In the genomic region with DNA sequence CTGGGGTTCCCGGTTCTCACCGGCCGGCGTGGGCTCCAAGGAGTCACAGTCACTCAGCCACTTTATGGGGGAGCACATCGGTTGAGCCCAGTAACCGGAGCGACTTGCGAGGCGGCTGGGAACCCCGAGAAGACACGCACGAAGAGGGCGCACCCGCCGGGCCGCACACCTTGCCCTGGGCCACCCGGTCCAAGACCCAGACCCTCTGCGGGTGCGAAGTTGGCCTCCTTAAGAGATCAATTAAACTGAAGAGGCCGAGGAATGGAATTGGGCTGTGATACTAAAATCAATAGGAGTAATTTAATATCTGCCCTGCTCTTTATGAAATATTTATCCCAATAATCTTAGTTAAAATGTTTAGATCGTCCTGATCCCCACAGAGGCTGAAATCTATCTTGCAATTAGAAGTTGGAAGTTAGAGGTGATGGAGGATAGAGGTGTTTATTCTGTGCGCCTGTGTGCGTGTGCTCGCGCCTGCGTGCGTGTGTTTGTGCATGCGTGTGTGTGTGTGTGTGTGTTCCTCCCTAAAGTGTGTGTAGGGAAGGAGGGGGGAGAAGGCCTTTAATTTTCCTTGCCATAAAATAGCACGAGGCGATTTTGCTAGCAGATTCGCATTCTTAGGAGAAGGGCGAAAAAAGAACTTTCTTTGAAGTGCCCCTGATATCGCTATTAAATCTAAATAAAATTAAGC, we compare ENCODE assay signal across 8 cellular contexts. TPM values are rescaled to one million over a fixed set of nuclear protein-coding genes. Genes with fewer than 3 reads are reported as not detected.
DNase-seq lines count a peak whose midpoint lies in the region; ATAC-seq, FAIRE-seq and TF ChIP-seq lines count a peak whose summit lies in the region.

No MANE protein-coding gene starts in this region.

- peak overlapping the region; percentile 74 to 95 (median 89) for H3K27ac ChIP-seq in heart left ventricle
- H3K27ac ChIP-seq in mucosa of rectum (ENCODE audit: low read depth in 2 of 2, low read length in 2 of 2) = no peak overlapping the region
- H3K27ac ChIP-seq in vagina = peak overlapping the region; percentile 86

- H3K4me3 ChIP-seq in heart left ventricle = peak overlapping the region; percentile 59 to 95 (median 80)
- H3K4me3 ChIP-seq in mucosa of rectum (ENCODE audit: low read length in 2 of 2) = peak overlapping the region; percentile 56 to 58
- peak overlapping the region; percentile 55 to 72 for H3K4me3 ChIP-seq in vagina

- H3K9me3 ChIP-seq in heart left ventricle (no peaks in the 10 kb centered on the region), mucosa of rectum (ENCODE audit: control insufficient read depth in 2 of 2, low read length in 2 of 2) (no peaks in the 10 kb centered on the region), vagina (no peaks in the 10 kb centered on the region)

- WGBS in heart left ventricle, 4 donors = 23 to 48% (median 24%) methylated on average over 16 to 33 of the region's 33 CpGs

- peaks cover 0 to 4% (median 0%) of the 10 kb centered on the region in 9 donors for H3K36me3 ChIP-seq in heart left ventricle
- no peaks in the 10 kb centered on the region for H3K36me3 ChIP-seq in mucosa of rectum (ENCODE audit: control insufficient read depth in 2 of 2, insufficient read depth in 2 of 2, low read length in 2 of 2)
- H3K36me3 ChIP-seq in vagina = no peaks in the 10 kb centered on the region

- TF ChIP-seq CTCF in heart left ventricle (IDR thresholded peaks at IDR 0.05) = no peak
- no peak for TF ChIP-seq CTCF in vagina (IDR thresholded peaks at IDR 0.05)

- FAIRE-seq in GM12892 (lab: Jason Lieb, UNC) = no peak

- H3K27me3 ChIP-seq in heart left ventricle (peaks cover 0 to 36% (median 10%) of the 10 kb centered on the region in 9 donors), mucosa of rectum (ENCODE audit: control insufficient read depth in 2 of 2, insufficient read depth in 2 of 2, low read length in 2 of 2) (peaks cover 13 to 24% of the 10 kb centered on the region in 2 donors), vagina (no peaks in the 10 kb centered on the region)

- ATAC-seq in heart left ventricle (peak in 2 of 4 donors; percentile 0 to 4), HG03135 (IDR thresholded peaks at IDR 0.05; ENCODE audit: unreplicated experiment) (no peak)

- H3K9ac ChIP-seq in mucosa of rectum (ENCODE audit: low read depth in 1 of 2, low read length in 2 of 2) = no peak overlapping the region

- intact Hi-C loops in heart left ventricle (cut with DNase I) (loop anchor here (5.0 to 10.0 kb wide), 13 partner anchors 75 to 1130 kb away; no protein-coding TSS in a partner anchor), cardiac septum (cut with DNase I) (loop anchor here (10.0 kb wide), 2 partner anchors 698 to 1128 kb away; no protein-coding TSS in a partner anchor), vagina (cut with DNase I) (loop anchor here (5.0 to 10.0 kb wide), 5 partner anchors 72 to 1128 kb away; no protein-coding TSS in a partner anchor)

- peaks cover 0 to 56% (median 21%) of the 10 kb centered on the region in 12 donors for H3K4me1 ChIP-seq in heart left ventricle
- peaks cover 0 to 7% of the 10 kb centered on the region in 2 donors for H3K4me1 ChIP-seq in mucosa of rectum (ENCODE audit: control insufficient read depth in 2 of 2, insufficient read depth in 2 of 2, low read length in 2 of 2)
- H3K4me1 ChIP-seq in vagina = peaks cover 48% of the 10 kb centered on the region

- DNase-seq in heart left ventricle (peak in 1 of 5 donors; percentile 65), cardiac septum (ENCODE audit: low spot score) (no peak), dermis blood vessel endothelial cell (peak; percentile 24), vagina (ENCODE audit: extremely low spot score in 2 of 2) (no peak), GM12892 (ENCODE audit: insufficient read length) (no peak)
- no peak for DNase-seq in stimulated activated naive CD4-positive, alpha-beta T cell treated with Interleukin-2 at 50 U/mL for 16 hours (lab: John Stamatoyannopoulos, UW)

- TF ChIP-seq POLR2A in heart left ventricle (IDR thresholded peaks at IDR 0.05) (no peak), vagina (IDR thresholded peaks at IDR 0.05) (no peak), GM12892 (IDR thresholded peaks at IDR 0.05; ENCODE audit: low read depth, low read length) (no peak)

RNA-seq across cellular contexts. Expression of gene MN1, which starts 1.0 kb away (rescaled TPM):
- total RNA-seq in heart left ventricle (10 to 100 TPM in 1 of 9 donors, 1 to 10 TPM in 8; 4.2 to 10.3 (median 5.5) TPM), cardiac septum (6.4 TPM), dermis blood vessel endothelial cell (0.34 and 0.47 TPM in 2 replicates), vagina (6.1 TPM)
- polyA plus RNA-seq in heart left ventricle = 1 to 10 TPM; 1.7 to 3.9 TPM
- polyA plus RNA-seq in GM12892 (2012; ENCODE audit: missing spikeins) = not detected

Comparison
In these comparisons a context has a peak if more than half of its experiments do, and no peak if none do; other contexts are left out.
1. H3K27ac ChIP-seq: peak in heart left ventricle (12 of 12) and vagina (single experiment); none in mucosa of rectum (0 of 2).
2. Peak in every context shown above with its lines, with median percentiles within 50 percentile points of each other: H3K4me3 ChIP-seq.